Comparison of ENCODE assay signal across 30 cellular contexts in the genomic region with DNA sequence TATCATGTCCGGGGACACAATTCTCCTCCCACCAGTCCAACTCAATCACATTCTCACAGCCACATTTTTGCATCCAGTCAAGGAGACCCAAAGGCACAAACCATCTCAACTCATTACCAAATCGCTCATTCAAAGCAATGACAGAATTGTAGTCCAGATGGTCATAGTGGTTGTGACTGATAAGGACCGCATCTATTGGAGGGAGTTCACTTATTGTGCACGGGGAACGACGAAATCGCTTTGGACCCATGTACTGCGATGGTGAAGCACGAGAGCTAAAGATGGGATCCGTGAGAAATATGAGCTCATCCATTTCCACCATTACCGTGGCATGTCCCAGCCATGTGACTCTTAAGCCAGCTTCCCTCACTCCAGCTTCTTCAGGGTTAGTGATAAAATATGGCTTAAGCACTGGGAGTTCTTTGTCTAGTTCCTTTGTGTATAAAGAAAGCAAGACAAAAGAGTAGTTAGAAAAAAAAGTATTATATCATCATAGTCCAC. TPM values are rescaled to one million over a fixed set of nuclear protein-coding genes. Genes with fewer than 3 reads are reported as not detected.
"Had no signal": no experiment of that assay in that cellular context is flagged by ENCODE, and none has a peak within 500 bp of the region (broad histone marks: within the 10 kb centered on the region; RNA-seq: fewer than 3 reads in every experiment).

No MANE protein-coding gene starts in this region.

- H3K9me3 ChIP-seq: body of pancreas, esophagus muscularis mucosa, heart left ventricle, upper lobe of left lung, vagina had no signal

- H3K4me1 ChIP-seq: foreskin keratinocyte, heart left ventricle, upper lobe of left lung, vagina had no signal

- H3K4me3 Mint-ChIP-seq: activated CD4-positive, alpha-beta memory T cell treated with anti-CD3 and anti-CD28 coated beads for 36 hours; activated naive CD4-positive, alpha-beta T cell treated with anti-CD3 and anti-CD28 coated beads, Interleukin-2, amount 50 U/mL, for 24 hours; activated naive CD8-positive, alpha-beta T cell treated with anti-CD3 and anti-CD28 coated beads, Interleukin-2, amount 50 U/mL, for 24 hours; activated T-cell treated with anti-CD3 and anti-CD28 coated beads, Interleukin-2, amount 50 U/mL, for 24 hours; immature natural killer cell; memory B cell; naive thymus-derived CD4-positive, alpha-beta T cell; T-helper 1 cell treated with Interleukin-12 subunit alpha and Interleukin-12 subunit beta and Interleukin-4 antibody, amounts not matched to agents 30 μg/mL and 1 μg/mL, for 36 hours had no signal

- H3K4me3 ChIP-seq: body of pancreas, esophagus muscularis mucosa, heart left ventricle, upper lobe of left lung, vagina had no signal

- H3K9me3 Mint-ChIP-seq: activated CD4-positive, alpha-beta memory T cell treated with anti-CD3 and anti-CD28 coated beads for 36 hours; activated naive CD4-positive, alpha-beta T cell treated with anti-CD3 and anti-CD28 coated beads, Interleukin-2, amount 50 U/mL, for 24 hours; activated naive CD8-positive, alpha-beta T cell treated with anti-CD3 and anti-CD28 coated beads, Interleukin-2, amount 50 U/mL, for 24 hours; activated T-cell treated with anti-CD3 and anti-CD28 coated beads, Interleukin-2, amount 50 U/mL, for 24 hours; immature natural killer cell; memory B cell; naive thymus-derived CD4-positive, alpha-beta T cell; T-helper 1 cell treated with Interleukin-12 subunit alpha and Interleukin-12 subunit beta and Interleukin-4 antibody, amounts not matched to agents 30 μg/mL and 1 μg/mL, for 36 hours had no signal

- DNase-seq: activated CD4-positive, alpha-beta memory T cell treated with anti-CD3 and anti-CD28 coated beads for 36 hours; activated CD4-positive, alpha-beta T cell treated with anti-CD3 and anti-CD28 coated beads for 48 hours; activated CD8-positive, alpha-beta memory T cell treated with anti-CD3 and anti-CD28 coated beads, Interleukin-2, amount 50 U/mL, for 48 hours; activated gamma-delta T cell treated with Interleukin-2 at 50 U/mL for 16 hours; activated naive CD8-positive, alpha-beta T cell treated with anti-CD3 and anti-CD28 coated beads, Interleukin-2, amount 50 U/mL, for 24 hours; activated T-cell treated with anti-CD3 and anti-CD28 coated beads, Interleukin-2, amount 50 U/mL, for 24 hours; amygdala; body of pancreas; cortex of kidney; foreskin keratinocyte; heart left ventricle; hypothalamus; immature natural killer cell; kidney; midbrain; naive thymus-derived CD4-positive, alpha-beta T cell; occipital lobe; right cardiac atrium; stimulated activated CD4-positive, alpha-beta T cell treated with anti-CD3 and anti-CD28 coated beads, Interleukin-15, amount 100 ng/mL, for 24 hours; stimulated activated naive CD4-positive, alpha-beta T cell; SW 1271; T-helper 9 cell; upper lobe of left lung; WERI-Rb-1 had no signal

- ATAC-seq: activated CD4-positive, CD25-positive, alpha-beta regulatory T cell treated with anti-CD3 and anti-CD28 coated beads, Interleukin-2, amount 50 U/mL, for 24 hours; activated naive CD8-positive, alpha-beta T cell treated with anti-CD3 and anti-CD28 coated beads, Interleukin-2, amount 50 U/mL, for 24 hours; body of pancreas; foreskin keratinocyte; heart left ventricle; naive thymus-derived CD4-positive, alpha-beta T cell; right cardiac atrium had no signal

- H3K27ac Mint-ChIP-seq: activated CD4-positive, alpha-beta memory T cell treated with anti-CD3 and anti-CD28 coated beads for 36 hours; activated naive CD4-positive, alpha-beta T cell treated with anti-CD3 and anti-CD28 coated beads, Interleukin-2, amount 50 U/mL, for 24 hours; activated naive CD8-positive, alpha-beta T cell treated with anti-CD3 and anti-CD28 coated beads, Interleukin-2, amount 50 U/mL, for 24 hours; activated T-cell treated with anti-CD3 and anti-CD28 coated beads, Interleukin-2, amount 50 U/mL, for 24 hours; memory B cell; naive thymus-derived CD4-positive, alpha-beta T cell; T-helper 1 cell treated with Interleukin-12 subunit alpha and Interleukin-12 subunit beta and Interleukin-4 antibody, amounts not matched to agents 30 μg/mL and 1 μg/mL, for 36 hours had no signal

- H3K4me1 Mint-ChIP-seq: activated naive CD4-positive, alpha-beta T cell treated with anti-CD3 and anti-CD28 coated beads, Interleukin-2, amount 50 U/mL, for 24 hours; activated naive CD8-positive, alpha-beta T cell treated with anti-CD3 and anti-CD28 coated beads, Interleukin-2, amount 50 U/mL, for 24 hours; immature natural killer cell had no signal

- H3K27me3 ChIP-seq: body of pancreas, esophagus muscularis mucosa, foreskin keratinocyte, heart left ventricle, upper lobe of left lung, vagina had no signal

- H3K27me3 Mint-ChIP-seq: activated CD4-positive, alpha-beta memory T cell treated with anti-CD3 and anti-CD28 coated beads for 36 hours; activated naive CD4-positive, alpha-beta T cell treated with anti-CD3 and anti-CD28 coated beads, Interleukin-2, amount 50 U/mL, for 24 hours; activated naive CD8-positive, alpha-beta T cell treated with anti-CD3 and anti-CD28 coated beads, Interleukin-2, amount 50 U/mL, for 24 hours; activated T-cell treated with anti-CD3 and anti-CD28 coated beads, Interleukin-2, amount 50 U/mL, for 24 hours; memory B cell; naive thymus-derived CD4-positive, alpha-beta T cell had no signal

- H3K27ac ChIP-seq: body of pancreas, esophagus muscularis mucosa, foreskin keratinocyte, heart left ventricle, upper lobe of left lung, vagina, WERI-Rb-1 had no signal

RNA-seq across cellular contexts. Expression of a gene that starts 45.2 kb away (rescaled TPM):
- polyA plus RNA-seq: foreskin keratinocyte had no signal
